Comparison of ENCODE assay signal across 1 cellular context in the genomic region with DNA sequence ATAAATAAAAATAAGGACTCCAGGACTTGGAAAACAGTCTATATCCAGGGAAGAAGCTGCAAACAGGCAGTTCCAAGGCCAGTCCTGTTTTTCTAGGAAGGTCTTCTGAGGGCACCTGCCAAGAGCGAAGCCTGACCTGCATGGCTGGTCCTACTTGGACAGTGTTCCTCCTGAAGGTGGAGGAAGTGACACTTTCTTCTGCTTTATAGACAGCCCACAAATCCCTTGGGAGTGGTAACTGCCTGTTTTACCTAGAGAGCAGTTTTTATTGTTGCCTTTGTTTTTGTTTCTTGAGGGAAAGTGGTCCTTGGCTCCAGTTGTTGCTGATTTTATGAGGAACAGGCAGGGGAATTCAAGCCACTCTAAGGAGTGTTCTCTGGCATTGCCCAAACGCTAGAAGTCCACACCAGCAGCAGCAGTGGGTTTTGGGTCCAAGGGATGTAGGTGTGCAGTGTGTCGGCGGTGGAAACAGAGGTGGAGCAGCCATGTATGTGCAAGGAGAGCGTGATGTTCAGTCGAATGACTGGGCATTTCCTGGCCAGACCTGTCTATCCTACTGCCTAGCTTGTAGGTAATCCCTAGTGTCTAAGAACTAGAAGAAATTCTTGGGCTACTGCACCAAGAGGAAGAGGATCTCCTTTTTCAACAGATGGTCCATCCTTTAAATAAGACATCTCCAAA.
A peak's percentile ranks its signal among the peaks of the same experiment; 100 is the strongest.
TF ChIP-seq lines count a peak whose summit lies in the region.

No MANE protein-coding gene starts in this region.

TF ChIP-seq in K562, 482 proteins besides CTCF, POLR2A, EP300 and RAD21:
- TF ChIP-seq RBM14 (IDR thresholded peaks at IDR 0.05; ENCODE audit: borderline replicate concordance, insufficient read depth, low read depth, low read length) = no peak
- no peak for TF ChIP-seq BHLHE40 (IDR thresholded peaks at IDR 0.05; ENCODE audit: low read length)
- TF ChIP-seq, protein P1, sequence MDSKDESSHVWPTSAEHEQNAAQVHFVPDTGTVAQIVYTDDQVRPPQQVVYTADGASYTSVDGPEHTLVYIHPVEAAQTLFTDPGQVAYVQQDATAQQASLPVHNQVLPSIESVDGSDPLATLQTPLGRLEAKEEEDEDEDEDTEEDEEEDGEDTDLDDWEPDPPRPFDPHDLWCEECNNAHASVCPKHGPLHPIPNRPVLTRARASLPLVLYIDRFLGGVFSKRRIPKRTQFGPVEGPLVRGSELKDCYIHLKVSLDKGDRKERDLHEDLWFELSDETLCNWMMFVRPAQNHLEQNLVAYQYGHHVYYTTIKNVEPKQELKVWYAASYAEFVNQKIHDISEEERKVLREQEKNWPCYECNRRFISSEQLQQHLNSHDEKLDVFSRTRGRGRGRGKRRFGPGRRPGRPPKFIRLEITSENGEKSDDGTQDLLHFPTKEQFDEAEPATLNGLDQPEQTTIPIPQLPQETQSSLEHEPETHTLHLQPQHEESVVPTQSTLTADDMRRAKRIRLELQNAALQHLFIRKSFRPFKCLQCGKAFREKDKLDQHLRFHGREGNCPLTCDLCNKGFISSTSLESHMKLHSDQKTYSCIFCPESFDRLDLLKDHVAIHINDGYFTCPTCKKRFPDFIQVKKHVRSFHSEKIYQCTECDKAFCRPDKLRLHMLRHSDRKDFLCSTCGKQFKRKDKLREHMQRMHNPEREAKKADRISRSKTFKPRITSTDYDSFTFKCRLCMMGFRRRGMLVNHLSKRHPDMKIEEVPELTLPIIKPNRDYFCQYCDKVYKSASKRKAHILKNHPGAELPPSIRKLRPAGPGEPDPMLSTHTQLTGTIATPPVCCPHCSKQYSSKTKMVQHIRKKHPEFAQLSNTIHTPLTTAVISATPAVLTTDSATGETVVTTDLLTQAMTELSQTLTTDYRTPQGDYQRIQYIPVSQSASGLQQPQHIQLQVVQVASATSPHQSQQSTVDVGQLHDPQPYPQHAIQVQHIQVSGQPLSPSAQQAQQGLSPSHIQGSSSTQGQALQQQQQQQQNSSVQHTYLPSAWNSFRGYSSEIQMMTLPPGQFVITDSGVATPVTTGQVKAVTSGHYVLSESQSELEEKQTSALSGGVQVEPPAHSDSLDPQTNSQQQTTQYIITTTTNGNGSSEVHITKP (IDR thresholded peaks at IDR 0.05; ENCODE audit: partially characterized antibody) = peak; percentile 16
- 0 out of 2 replicates have a peak, but pooled peaks have one; percentile 26 for TF ChIP-seq ZNF316 (IDR thresholded peaks at IDR 0.05)
- no peak for TF ChIP-seq PYGO2 (tag; IDR thresholded peaks at IDR 0.05)
- peak; percentile 33; the same call in 1 of the 2 replicates for TF ChIP-seq MAFG (tag; conservative IDR thresholded peaks at IDR 0.05)
- TF ChIP-seq NFE2 (IDR thresholded peaks at IDR 0.05; ENCODE audit: low read depth) = peak; percentile 76
TF ChIP-seq in K562: peak in this region for 4.
